ENCODE assay signal across 8 cellular contexts in genomic region chr1:156583821-156584622, GRCh38. TPM values are rescaled to one million over a fixed set of nuclear protein-coding genes. Genes with fewer than 3 reads are reported as not detected.
A peak's percentile ranks its signal among the peaks of the same experiment; 100 is the strongest.
DNase-seq lines count a peak whose midpoint lies in the region; ATAC-seq, FAIRE-seq and TF ChIP-seq lines count a peak whose summit lies in the region.

No MANE protein-coding gene starts in this region.

- POLR2A ChIA-PET in HepG2 (lab: Yijun Ruan, JAX), result no interaction called here

- no peaks in the 10 kb centered on the region for H4K20me1 ChIP-seq in HepG2 (ENCODE audit: insufficient read depth, low read length)

- intact Hi-C loops in HepG2 (cut with micrococcal nuclease; ENCODE audit: unreplicated experiment), result loop anchor here (1.0 to 5.0 kb wide), 3 partner anchors 24 to 128 kb away; partner anchors contain the start of gene MEF2D

- TF ChIP-seq EP300 in HepG2 (IDR thresholded peaks at IDR 0.05; ENCODE audit: low read depth in 2 of 2, low read length in 2 of 2), result no peak
- no peak for TF ChIP-seq EP300 in HepG2 (CRISPR knock-in tag; IDR thresholded peaks at IDR 0.05; ENCODE audit: borderline replicate concordance)

- H3K27me3 ChIP-seq in HepG2 (ENCODE audit: control insufficient read depth in 1 of 2, insufficient read depth in 2 of 2, low read length in 2 of 2), result peaks cover 6 to 39% of the 10 kb centered on the region in 2 experiments; a peak in 4 of 5 replicates

- no peaks in the 10 kb centered on the region for H3K36me3 ChIP-seq in HepG2 (replicated peaks in 1 of 2; ENCODE audit: control insufficient read depth in 1 of 2, insufficient read depth in 2 of 2, low read length in 2 of 2)

- 0 out of 2 replicates have a peak, but pooled peaks cover 14% of the 10 kb centered on the region for H3K4me1 ChIP-seq in HepG2 (ENCODE audit: insufficient read depth, low read length)

- no peaks in the 10 kb centered on the region for H3K79me2 ChIP-seq in HepG2 (ENCODE audit: insufficient read depth, low read length)

- no peak overlapping the region for H2AFZ ChIP-seq in HepG2 (ENCODE audit: low read length)

- no peak overlapping the region for H3K4me3 ChIP-seq in HepG2 (replicated peaks in 1 of 3; ENCODE audit: insufficient read depth in 1 of 3, low read depth in 2 of 3, low read length in 3 of 3)

- no peak for TF ChIP-seq RAD21 in HepG2 (CRISPR knock-in tag; IDR thresholded peaks at IDR 0.05)

- in situ Hi-C loops in HepG2 (cut with HindIII; ENCODE audit: extremely low pct_ligation_motif_present, low pct_unique_long_range_greater_than_20kb), result no loop called here

- peak; percentile 87 for FAIRE-seq in HepG2 (lab: Jason Lieb, UNC)

- ATAC-seq in HepG2, result no peak; the same call in 2 of the 3 replicates
- no peak for ATAC-seq in HG02623 (IDR thresholded peaks at IDR 0.05; ENCODE audit: unreplicated experiment)

- no peak overlapping the region for H3K9ac ChIP-seq in HepG2 (ENCODE audit: insufficient read depth, low read depth, low read length)

- BruUV-seq in HepG2 (replicated peaks; lab: Mats Ljungman, UMichigan), result no TSS peak

- DNase-seq in AML-193 (lab: John Stamatoyannopoulos, UW), result peak; percentile 79 to 84
- DNase-seq in HCEC 1CT, result peak; percentile 65
- peak; percentile 62 for DNase-seq in NCI-H446 treated with DMSO at 0.1 percent for 48 hours (lab: John Stamatoyannopoulos, UW)
- peak; percentile 49 for DNase-seq in activated CD4-positive, alpha-beta T cell treated with anti-CD3 and anti-CD28 coated beads for 1 hour
- peak; percentile 91 for DNase-seq in cerebellar cortex (ENCODE audit: low spot score)
- peak; percentile 40 for DNase-seq in HepG2 (ENCODE audit: low spot score)
- DNase-seq in stimulated activated CD4-positive, alpha-beta T cell treated with anti-CD3 and anti-CD28 coated beads, TNF-alpha, amount 100 ng/mL, for 24 hours (ENCODE audit: low read depth in 3 of 3), result peak; percentile 51 to 65 (median 60)

- CTCF ChIA-PET in HepG2 (lab: Yijun Ruan, JAX; ENCODE audit: low intra/inter-chr PET ratio, low total read pairs), result interaction anchor here (0.6 to 5.8 kb wide), 3 partner anchors 24 to 128 kb away, joined by 3 to 86 read pairs (median 7); no protein-coding TSS in a partner anchor

- 59% methylated on average over 20 of the region's 20 CpGs for WGBS in HepG2 (ENCODE audit: low lambda C conversion rate)

- no peak overlapping the region for H3K27ac ChIP-seq in HepG2 (ENCODE audit: extremely low read length, insufficient read depth, low read length)

- TF ChIP-seq CTCF in HepG2 (CRISPR knock-in tag; IDR thresholded peaks at IDR 0.05), result peak; percentile 76

- no peak for TF ChIP-seq POLR2A in HepG2 (IDR thresholded peaks at IDR 0.05; ENCODE audit: insufficient read depth in 1 of 2, low read depth in 2 of 2, low read length in 2 of 2)

- H3K4me2 ChIP-seq in HepG2 (ENCODE audit: low read depth, low read length), result no peak overlapping the region

- H3K9me3 ChIP-seq in HepG2 (ENCODE audit: low read length), result no peaks in the 10 kb centered on the region

RNA-seq across cellular contexts. Expression of gene TTC24, which starts 4.5 kb away (rescaled TPM):
- total RNA-seq in HepG2 (2016; rRNA removed; fragmentation: Illumina TruSeq; extraction: Trizol), result 0.13 and 0.15 TPM in 2 replicates
- not detected in 2 replicates for total RNA-seq in HepG2 (2016; cell fraction: cytosol; rRNA removed; fragmentation: Illumina TruSeq; extraction: Trizol; ENCODE audit: low read depth)
- 0.22 and 0.37 TPM in 2 replicates for total RNA-seq in HepG2 (2016; cell fraction: insoluble cytoplasmic fraction; rRNA removed; fragmentation: Illumina TruSeq; extraction: Trizol)
- total RNA-seq in HepG2 (2016; cell fraction: membrane; rRNA removed; fragmentation: Illumina TruSeq; extraction: Trizol), result not detected in 2 replicates
- not detected in 2 replicates for total RNA-seq in HepG2 (2016; cell fraction: nucleus; rRNA removed; fragmentation: Illumina TruSeq; extraction: Trizol)
- polyA plus RNA-seq in HepG2 (2011; rRNA removed), result 0.18 and 0.30 TPM in 2 replicates
- 0.05 and 0.11 TPM in 2 replicates for polyA plus RNA-seq in HepG2 (2011; cell fraction: cytosol; rRNA removed)
- polyA plus RNA-seq in HepG2 (2011; cell fraction: nucleus; rRNA removed), result 0.61 and 1.4 TPM in 2 replicates
- 0.17 TPM in 1 of 2 replicates, not detected in the other for polyA plus RNA-seq in HepG2 (2012)
- not detected in 2 replicates for polyA plus RNA-seq in HepG2 (2016; cell fraction: cytosol; fragmentation: Illumina TruSeq; extraction: Trizol; ENCODE audit: low read depth)
- polyA plus RNA-seq in HepG2 (2016; cell fraction: insoluble cytoplasmic fraction; fragmentation: Illumina TruSeq; extraction: Trizol; ENCODE audit: low read depth), result not detected in 2 replicates
- polyA plus RNA-seq in HepG2 (2016; cell fraction: membrane; fragmentation: Illumina TruSeq; extraction: Trizol; ENCODE audit: low read depth), result not detected in 2 replicates
- polyA plus RNA-seq in HepG2 (2016; cell fraction: nucleus; fragmentation: Illumina TruSeq; extraction: Trizol; ENCODE audit: insufficient read depth, low read depth), result 0.60 TPM in 1 of 2 replicates, not detected in the other
- polyA minus RNA-seq in HepG2 (2011; rRNA and poly(A)+ RNA removed; ENCODE audit: low replicate concordance), result 0.32 TPM in 1 of 2 replicates, not detected in the other
- not detected in 2 replicates for polyA minus RNA-seq in HepG2 (2011; cell fraction: cytosol; rRNA and poly(A)+ RNA removed)
- polyA minus RNA-seq in HepG2 (2011; cell fraction: nucleus; rRNA and poly(A)+ RNA removed), result 0.99 TPM in 1 of 2 replicates, not detected in the other

RNA-seq across cellular contexts. Expression of gene NAXE, which starts 7.6 kb away (rescaled TPM):
- total RNA-seq in HepG2 (2016; rRNA removed; fragmentation: Illumina TruSeq; extraction: Trizol), result 37.9 and 59.4 TPM in 2 replicates
- total RNA-seq in HepG2 (2016; cell fraction: cytosol; rRNA removed; fragmentation: Illumina TruSeq; extraction: Trizol; ENCODE audit: low read depth), result 69.0 and 80.5 TPM in 2 replicates
- 32.9 and 62.3 TPM in 2 replicates for total RNA-seq in HepG2 (2016; cell fraction: insoluble cytoplasmic fraction; rRNA removed; fragmentation: Illumina TruSeq; extraction: Trizol)
- 57.8 and 70.5 TPM in 2 replicates for total RNA-seq in HepG2 (2016; cell fraction: membrane; rRNA removed; fragmentation: Illumina TruSeq; extraction: Trizol)
- total RNA-seq in HepG2 (2016; cell fraction: nucleus; rRNA removed; fragmentation: Illumina TruSeq; extraction: Trizol), result 36.6 and 46.8 TPM in 2 replicates
- 35.0 and 39.4 TPM in 2 replicates for polyA plus RNA-seq in HepG2 (2011; rRNA removed)
- 44.6 and 54.4 TPM in 2 replicates for polyA plus RNA-seq in HepG2 (2011; cell fraction: cytosol; rRNA removed)
- 28.8 and 37.7 TPM in 2 replicates for polyA plus RNA-seq in HepG2 (2011; cell fraction: nucleus; rRNA removed)
- polyA plus RNA-seq in HepG2 (2012), result 37.1 and 42.0 TPM in 2 replicates
- 109 and 132 TPM in 2 replicates for polyA plus RNA-seq in HepG2 (2016; cell fraction: cytosol; fragmentation: Illumina TruSeq; extraction: Trizol; ENCODE audit: low read depth)
- 38.4 and 48.9 TPM in 2 replicates for polyA plus RNA-seq in HepG2 (2016; cell fraction: insoluble cytoplasmic fraction; fragmentation: Illumina TruSeq; extraction: Trizol; ENCODE audit: low read depth)
- polyA plus RNA-seq in HepG2 (2016; cell fraction: membrane; fragmentation: Illumina TruSeq; extraction: Trizol; ENCODE audit: low read depth), result 78.1 and 86.6 TPM in 2 replicates
- 64.6 and 71.1 TPM in 2 replicates for polyA plus RNA-seq in HepG2 (2016; cell fraction: nucleus; fragmentation: Illumina TruSeq; extraction: Trizol; ENCODE audit: insufficient read depth, low read depth)
- 43.3 and 215 TPM in 2 replicates for polyA minus RNA-seq in HepG2 (2011; rRNA and poly(A)+ RNA removed; ENCODE audit: low replicate concordance)
- 15.2 and 16.5 TPM in 2 replicates for polyA minus RNA-seq in HepG2 (2011; cell fraction: cytosol; rRNA and poly(A)+ RNA removed)
- 15.8 and 22.0 TPM in 2 replicates for polyA minus RNA-seq in HepG2 (2011; cell fraction: nucleus; rRNA and poly(A)+ RNA removed)

RNA-seq across cellular contexts. Expression of gene IQGAP3, which starts 11.7 kb away (rescaled TPM):
- total RNA-seq in HepG2 (2016; rRNA removed; fragmentation: Illumina TruSeq; extraction: Trizol), result 6.7 and 14.1 TPM in 2 replicates
- 0.97 and 2.0 TPM in 2 replicates for total RNA-seq in HepG2 (2016; cell fraction: cytosol; rRNA removed; fragmentation: Illumina TruSeq; extraction: Trizol; ENCODE audit: low read depth)
- total RNA-seq in HepG2 (2016; cell fraction: insoluble cytoplasmic fraction; rRNA removed; fragmentation: Illumina TruSeq; extraction: Trizol), result 6.2 and 14.6 TPM in 2 replicates
- 2.2 and 2.4 TPM in 2 replicates for total RNA-seq in HepG2 (2016; cell fraction: membrane; rRNA removed; fragmentation: Illumina TruSeq; extraction: Trizol)
- total RNA-seq in HepG2 (2016; cell fraction: nucleus; rRNA removed; fragmentation: Illumina TruSeq; extraction: Trizol), result 18.5 and 22.6 TPM in 2 replicates
- polyA plus RNA-seq in HepG2 (2011; rRNA removed), result 12.8 and 13.5 TPM in 2 replicates
- polyA plus RNA-seq in HepG2 (2011; cell fraction: cytosol; rRNA removed), result 2.4 and 3.7 TPM in 2 replicates
- 79.6 and 121 TPM in 2 replicates for polyA plus RNA-seq in HepG2 (2011; cell fraction: nucleus; rRNA removed)
- 4.8 and 7.5 TPM in 2 replicates for polyA plus RNA-seq in HepG2 (2012)
- polyA plus RNA-seq in HepG2 (2016; cell fraction: cytosol; fragmentation: Illumina TruSeq; extraction: Trizol; ENCODE audit: low read depth), result 0.44 TPM in 2 replicates
- polyA plus RNA-seq in HepG2 (2016; cell fraction: insoluble cytoplasmic fraction; fragmentation: Illumina TruSeq; extraction: Trizol; ENCODE audit: low read depth), result 3.2 and 3.8 TPM in 2 replicates
- 0.92 and 1.1 TPM in 2 replicates for polyA plus RNA-seq in HepG2 (2016; cell fraction: membrane; fragmentation: Illumina TruSeq; extraction: Trizol; ENCODE audit: low read depth)
- polyA plus RNA-seq in HepG2 (2016; cell fraction: nucleus; fragmentation: Illumina TruSeq; extraction: Trizol; ENCODE audit: insufficient read depth, low read depth), result 42.8 and 43.6 TPM in 2 replicates
- 22.3 and 62.6 TPM in 2 replicates for polyA minus RNA-seq in HepG2 (2011; rRNA and poly(A)+ RNA removed; ENCODE audit: low replicate concordance)
- polyA minus RNA-seq in HepG2 (2011; cell fraction: cytosol; rRNA and poly(A)+ RNA removed), result 4.0 and 5.7 TPM in 2 replicates
- polyA minus RNA-seq in HepG2 (2011; cell fraction: nucleus; rRNA and poly(A)+ RNA removed), result 16.8 and 18.3 TPM in 2 replicates

RNA-seq across cellular contexts. Expression of gene GPATCH4, which starts 17.3 kb away (rescaled TPM):
- total RNA-seq in HepG2 (2016; rRNA removed; fragmentation: Illumina TruSeq; extraction: Trizol), result 37.9 and 43.4 TPM in 2 replicates
- total RNA-seq in HepG2 (2016; cell fraction: cytosol; rRNA removed; fragmentation: Illumina TruSeq; extraction: Trizol; ENCODE audit: low read depth), result 7.3 and 7.7 TPM in 2 replicates
- 37.1 and 46.1 TPM in 2 replicates for total RNA-seq in HepG2 (2016; cell fraction: insoluble cytoplasmic fraction; rRNA removed; fragmentation: Illumina TruSeq; extraction: Trizol)
- 22.7 and 24.7 TPM in 2 replicates for total RNA-seq in HepG2 (2016; cell fraction: membrane; rRNA removed; fragmentation: Illumina TruSeq; extraction: Trizol)
- total RNA-seq in HepG2 (2016; cell fraction: nucleus; rRNA removed; fragmentation: Illumina TruSeq; extraction: Trizol), result 36.6 and 38.1 TPM in 2 replicates
- 19.2 and 20.0 TPM in 2 replicates for polyA plus RNA-seq in HepG2 (2011; rRNA removed)
- polyA plus RNA-seq in HepG2 (2011; cell fraction: cytosol; rRNA removed), result 13.1 and 21.0 TPM in 2 replicates
- polyA plus RNA-seq in HepG2 (2011; cell fraction: nucleus; rRNA removed), result 13.5 and 17.3 TPM in 2 replicates
- 26.6 and 33.5 TPM in 2 replicates for polyA plus RNA-seq in HepG2 (2012)
- 11.1 and 11.2 TPM in 2 replicates for polyA plus RNA-seq in HepG2 (2016; cell fraction: cytosol; fragmentation: Illumina TruSeq; extraction: Trizol; ENCODE audit: low read depth)
- 79.1 and 79.7 TPM in 2 replicates for polyA plus RNA-seq in HepG2 (2016; cell fraction: insoluble cytoplasmic fraction; fragmentation: Illumina TruSeq; extraction: Trizol; ENCODE audit: low read depth)
- polyA plus RNA-seq in HepG2 (2016; cell fraction: membrane; fragmentation: Illumina TruSeq; extraction: Trizol; ENCODE audit: low read depth), result 22.9 and 25.6 TPM in 2 replicates
- polyA plus RNA-seq in HepG2 (2016; cell fraction: nucleus; fragmentation: Illumina TruSeq; extraction: Trizol; ENCODE audit: insufficient read depth, low read depth), result 59.3 and 65.1 TPM in 2 replicates
- polyA minus RNA-seq in HepG2 (2011; rRNA and poly(A)+ RNA removed; ENCODE audit: low replicate concordance), result 24.3 and 141 TPM in 2 replicates
- 9.7 and 9.9 TPM in 2 replicates for polyA minus RNA-seq in HepG2 (2011; cell fraction: cytosol; rRNA and poly(A)+ RNA removed)
- polyA minus RNA-seq in HepG2 (2011; cell fraction: nucleus; rRNA and poly(A)+ RNA removed), result 46.1 and 51.0 TPM in 2 replicates

RNA-seq across cellular contexts. Expression of gene HAPLN2, which starts 35.2 kb away (rescaled TPM):
- not detected in 2 replicates for total RNA-seq in HepG2 (2016; rRNA removed; fragmentation: Illumina TruSeq; extraction: Trizol)
- not detected in 2 replicates for total RNA-seq in HepG2 (2016; cell fraction: cytosol; rRNA removed; fragmentation: Illumina TruSeq; extraction: Trizol; ENCODE audit: low read depth)
- not detected in 2 replicates for total RNA-seq in HepG2 (2016; cell fraction: insoluble cytoplasmic fraction; rRNA removed; fragmentation: Illumina TruSeq; extraction: Trizol)
- not detected in 2 replicates for total RNA-seq in HepG2 (2016; cell fraction: membrane; rRNA removed; fragmentation: Illumina TruSeq; extraction: Trizol)
- not detected in 2 replicates for total RNA-seq in HepG2 (2016; cell fraction: nucleus; rRNA removed; fragmentation: Illumina TruSeq; extraction: Trizol)
- polyA plus RNA-seq in HepG2 (2011; rRNA removed), result 0.09 TPM in 1 of 2 replicates, not detected in the other
- not detected in 2 replicates for polyA plus RNA-seq in HepG2 (2011; cell fraction: cytosol; rRNA removed)
- polyA plus RNA-seq in HepG2 (2011; cell fraction: nucleus; rRNA removed), result 0.40 and 0.62 TPM in 2 replicates
- 0.19 TPM in 1 of 2 replicates, not detected in the other for polyA plus RNA-seq in HepG2 (2012)
- not detected in 2 replicates for polyA plus RNA-seq in HepG2 (2016; cell fraction: cytosol; fragmentation: Illumina TruSeq; extraction: Trizol; ENCODE audit: low read depth)
- not detected in 2 replicates for polyA plus RNA-seq in HepG2 (2016; cell fraction: insoluble cytoplasmic fraction; fragmentation: Illumina TruSeq; extraction: Trizol; ENCODE audit: low read depth)
- polyA plus RNA-seq in HepG2 (2016; cell fraction: membrane; fragmentation: Illumina TruSeq; extraction: Trizol; ENCODE audit: low read depth), result not detected in 2 replicates
- not detected in 2 replicates for polyA plus RNA-seq in HepG2 (2016; cell fraction: nucleus; fragmentation: Illumina TruSeq; extraction: Trizol; ENCODE audit: insufficient read depth, low read depth)
- not detected in 2 replicates for polyA minus RNA-seq in HepG2 (2011; rRNA and poly(A)+ RNA removed; ENCODE audit: low replicate concordance)
- not detected in 2 replicates for polyA minus RNA-seq in HepG2 (2011; cell fraction: cytosol; rRNA and poly(A)+ RNA removed)
- polyA minus RNA-seq in HepG2 (2011; cell fraction: nucleus; rRNA and poly(A)+ RNA removed), result not detected in 2 replicates

Comparison
In these comparisons a context has a peak if more than half of its experiments do, and no peak if none do; other contexts are left out.
1. DNase-seq: peak in every context shown above with its lines; median percentile 91 in cerebellar cortex; 82 in AML-193; 65 in HCEC 1CT; 62 in NCI-H446 treated with DMSO at 0.1 percent for 48 hours; 60 in stimulated activated CD4-positive, alpha-beta T cell treated with anti-CD3 and anti-CD28 coated beads, TNF-alpha, amount 100 ng/mL, for 24 hours; 49 in activated CD4-positive, alpha-beta T cell treated with anti-CD3 and anti-CD28 coated beads for 1 hour; 40 in HepG2.